ENCODE assay signal across 31 cellular contexts in genomic region chr19:35764432-35765315, GRCh38. TPM values are rescaled to one million over a fixed set of nuclear protein-coding genes. Genes with fewer than 3 reads are reported as not detected.
"Had no signal": no experiment of that assay in that cellular context is flagged by ENCODE, and none has a peak within 500 bp of the region (broad histone marks: within the 10 kb centered on the region; RNA-seq: fewer than 3 reads in every experiment).

No MANE protein-coding gene starts in this region.

- H3K27me3 Mint-ChIP-seq: activated CD4-positive, alpha-beta T cell treated with anti-CD3 and anti-CD28 coated beads, Interleukin-2, amount 10 ng/mL, durations not matched to agents 24 days and 14 days; activated CD8-positive, alpha-beta T cell treated with anti-CD3 and anti-CD28 coated beads for 36 hours had no signal

- ATAC-seq: activated CD8-positive, alpha-beta T cell treated with anti-CD3 and anti-CD28 coated beads for 36 hours; activated naive CD4-positive, alpha-beta T cell treated with anti-CD3 and anti-CD28 coated beads, Interleukin-2, amount 50 U/mL, for 72 hours; activated T-cell treated with anti-CD3 and anti-CD28 coated beads, Interleukin-2, amount 50 U/mL, for 4 hours had no signal

- H3K4me3 ChIP-seq: adrenal gland, Peyer's patch, SJCRH30, SK-N-MC had no signal

- DNase-seq: activated CD4-positive, alpha-beta T cell treated with anti-CD3 and anti-CD28 coated beads, Interleukin-2, amount 10 ng/mL, durations not matched to agents 24 days and 14 days; activated CD4-positive, alpha-beta T cell treated with anti-CD3 and anti-CD28 coated beads, Interleukin-2, amount 50 U/mL, for 4 hours; activated CD8-positive, alpha-beta memory T cell treated with anti-CD3 and anti-CD28 coated beads, Interleukin-2, amount 50 U/mL, for 4 hours; activated CD8-positive, alpha-beta T cell treated with anti-CD3 and anti-CD28 coated beads for 36 hours; activated gamma-delta T cell treated with Interleukin-2 at 50 U/mL for 16 hours; activated naive CD4-positive, alpha-beta T cell treated with anti-CD3 and anti-CD28 coated beads for 36 hours; activated T-cell treated with anti-CD3 and anti-CD28 coated beads for 4 hours; activated T-cell treated with anti-CD3 and anti-CD28 coated beads, Interleukin-2, amount 50 U/mL, for 4 hours; adrenal gland; brain microvascular endothelial cell; central memory CD4-positive, alpha-beta T cell; NCI-H1092 treated with DMSO at 0.1 percent for 48 hours; NCI-H1417; NCI-H146; NCI-H187; NCI-H2029 treated with DMSO at 0.1 percent for 48 hours; NCI-H2107; NCI-H2171; NCI-H510A; NCI-H526 treated with DMSO at 0.1 percent for 48 hours; NCI-H82; RPMI8226; SHP77; SJCRH30 had no signal

- H3K4me3 Mint-ChIP-seq: activated CD4-positive, alpha-beta T cell treated with anti-CD3 and anti-CD28 coated beads, Interleukin-2, amount 10 ng/mL, durations not matched to agents 24 days and 14 days; activated CD8-positive, alpha-beta T cell treated with anti-CD3 and anti-CD28 coated beads for 36 hours; activated naive CD4-positive, alpha-beta T cell treated with anti-CD3 and anti-CD28 coated beads for 36 hours; activated T-cell treated with anti-CD3 and anti-CD28 coated beads, Interleukin-2, amount 50 U/mL, for 4 hours; activated T-helper 1 cell treated with anti-CD3 and anti-CD28 coated beads, Interleukin-12 subunit alpha, Interleukin-12 subunit beta, Interleukin-2, Interleukin-4 antibody, amounts not matched to agents 30 ng/mL and 10 ng/mL and 1 ng/mL, durations not matched to agents 14 hours and 24 hours and 36 hours; T-helper 1 cell treated with Interleukin-12 subunit alpha and Interleukin-12 subunit beta and Interleukin-4 antibody, amounts not matched to agents 30 μg/mL and 1 μg/mL, for 36 hours; T-helper 2 cell treated with Interferon-gamma antibody and Interleukin-4, amounts not matched to agents 5 μg/mL and 100 μg/mL, for 36 hours had no signal

- H3K27ac Mint-ChIP-seq: activated CD4-positive, alpha-beta T cell treated with anti-CD3 and anti-CD28 coated beads, Interleukin-2, amount 10 ng/mL, durations not matched to agents 24 days and 14 days; activated CD8-positive, alpha-beta T cell treated with anti-CD3 and anti-CD28 coated beads for 36 hours; activated naive CD4-positive, alpha-beta T cell treated with anti-CD3 and anti-CD28 coated beads for 36 hours; activated naive CD4-positive, alpha-beta T cell treated with anti-CD3 and anti-CD28 coated beads, Interleukin-2, amount 50 U/mL, for 72 hours; activated T-helper 1 cell treated with anti-CD3 and anti-CD28 coated beads, Interleukin-12 subunit alpha, Interleukin-12 subunit beta, Interleukin-2, Interleukin-4 antibody, amounts not matched to agents 30 ng/mL and 10 ng/mL and 1 ng/mL, durations not matched to agents 14 hours and 24 hours and 36 hours; T-helper 1 cell treated with Interleukin-12 subunit alpha and Interleukin-12 subunit beta and Interleukin-4 antibody, amounts not matched to agents 30 μg/mL and 1 μg/mL, for 36 hours; T-helper 2 cell treated with Interferon-gamma antibody and Interleukin-4, amounts not matched to agents 5 μg/mL and 100 μg/mL, for 36 hours had no signal

- H3K4me1 ChIP-seq: Peyer's patch, SJCRH30 had no signal

- H3K27ac ChIP-seq: adrenal gland, brain microvascular endothelial cell, Peyer's patch, SJCRH30, SK-N-MC had no signal

- H3K9me3 Mint-ChIP-seq: activated CD4-positive, alpha-beta T cell treated with anti-CD3 and anti-CD28 coated beads, Interleukin-2, amount 10 ng/mL, durations not matched to agents 24 days and 14 days; activated CD8-positive, alpha-beta T cell treated with anti-CD3 and anti-CD28 coated beads for 36 hours; activated naive CD4-positive, alpha-beta T cell treated with anti-CD3 and anti-CD28 coated beads for 36 hours; activated naive CD4-positive, alpha-beta T cell treated with anti-CD3 and anti-CD28 coated beads, Interleukin-2, amount 50 U/mL, for 72 hours; activated T-cell treated with anti-CD3 and anti-CD28 coated beads, Interleukin-2, amount 50 U/mL, for 4 hours; activated T-helper 1 cell treated with anti-CD3 and anti-CD28 coated beads, Interleukin-12 subunit alpha, Interleukin-12 subunit beta, Interleukin-2, Interleukin-4 antibody, amounts not matched to agents 30 ng/mL and 10 ng/mL and 1 ng/mL, durations not matched to agents 14 hours and 24 hours and 36 hours; T-helper 1 cell treated with Interleukin-12 subunit alpha and Interleukin-12 subunit beta and Interleukin-4 antibody, amounts not matched to agents 30 μg/mL and 1 μg/mL, for 36 hours; T-helper 2 cell treated with Interferon-gamma antibody and Interleukin-4, amounts not matched to agents 5 μg/mL and 100 μg/mL, for 36 hours had no signal

- H3K27me3 ChIP-seq: adrenal gland, brain microvascular endothelial cell, Peyer's patch, SJCRH30 had no signal

- H3K9me3 ChIP-seq: adrenal gland, Peyer's patch, SJCRH30 had no signal

RNA-seq across cellular contexts. Expression of gene HSPB6, which starts 7.8 kb away (rescaled TPM):
- total RNA-seq: activated T-helper 1 cell treated with anti-CD3 and anti-CD28 coated beads, Interleukin-12 subunit alpha, Interleukin-12 subunit beta, Interleukin-2, Interleukin-4 antibody, amounts not matched to agents 30 ng/mL and 10 ng/mL and 1 ng/mL, durations not matched to agents 14 hours and 24 hours and 36 hours; cerebellum; SJCRH30 had no signal
